ENCODE assay signal across 26 cellular contexts in the genomic region with DNA sequence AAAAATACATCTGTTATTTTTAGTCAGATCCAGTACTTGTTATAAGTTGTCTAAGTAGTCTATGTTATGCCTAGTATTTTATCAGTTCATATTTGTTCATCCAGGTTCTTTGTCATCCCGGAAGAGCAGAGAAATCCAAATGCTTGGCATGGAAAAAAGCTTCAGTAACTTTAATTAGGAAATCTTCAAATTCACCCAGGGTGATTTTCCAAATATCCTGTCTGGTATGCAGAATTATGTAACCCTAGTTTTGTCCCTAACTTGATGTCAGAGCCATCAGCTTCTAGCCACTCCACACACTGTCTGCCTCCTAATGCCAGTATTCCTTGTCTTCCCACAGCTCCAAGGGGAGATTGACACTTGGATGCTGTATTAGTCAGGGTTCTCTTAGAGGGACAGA.
"Had no signal": no experiment of that assay in that cellular context is flagged by ENCODE, and none has a peak within 500 bp of the region (broad histone marks: within the 10 kb centered on the region; RNA-seq: fewer than 3 reads in every experiment).

No MANE protein-coding gene starts in this region.

- H3K27ac Mint-ChIP-seq: activated B cell treated with CpG ODN at 0.5 μM for 24 hours; activated CD4-positive, alpha-beta T cell treated with anti-CD3 and anti-CD28 coated beads, Interleukin-2, amount 10 ng/mL, durations not matched to agents 24 days and 14 days; activated naive CD4-positive, alpha-beta T cell treated with anti-CD3 and anti-CD28 coated beads, Interleukin-2, amount 50 U/mL, for 72 hours; activated naive CD8-positive, alpha-beta T cell treated with anti-CD3 and anti-CD28 coated beads, Interleukin-2, amount 50 U/mL, for 24 hours; brain; T-helper 17 cell had no signal

- H3K36me3 ChIP-seq: ascending aorta, Peyer's patch had no signal

- H3K27me3 ChIP-seq: ascending aorta, Peyer's patch had no signal

- H3K9me3 ChIP-seq: ascending aorta, Peyer's patch had no signal

- H3K4me3 ChIP-seq: ascending aorta, Peyer's patch had no signal

- ATAC-seq: activated naive CD4-positive, alpha-beta T cell treated with anti-CD3 and anti-CD28 coated beads, Interleukin-2, amount 50 U/mL, for 72 hours; activated naive CD8-positive, alpha-beta T cell treated with anti-CD3 and anti-CD28 coated beads, Interleukin-2, amount 50 U/mL, for 24 hours; activated T-cell treated with anti-CD3 and anti-CD28 coated beads, Interleukin-2, amount 50 U/mL, for 4 hours; T-helper 17 cell had no signal

- H3K27me3 Mint-ChIP-seq: activated CD4-positive, alpha-beta T cell treated with anti-CD3 and anti-CD28 coated beads, Interleukin-2, amount 10 ng/mL, durations not matched to agents 24 days and 14 days; T-helper 17 cell had no signal

- DNase-seq: activated B cell treated with CpG ODN at 0.5 μM for 24 hours; activated CD4-positive, alpha-beta T cell treated with anti-CD3 and anti-CD28 coated beads for 1 hour; activated CD4-positive, alpha-beta T cell treated with anti-CD3 and anti-CD28 coated beads, Interleukin-2, amount 10 ng/mL, durations not matched to agents 24 days and 14 days; activated CD4-positive, alpha-beta T cell treated with anti-CD3 and anti-CD28 coated beads, Interleukin-2, amount 50 U/mL, for 48 hours; activated effector memory CD4-positive, alpha-beta T cell treated with anti-CD3 and anti-CD28 coated beads, Interleukin-2, amount 50 U/mL, for 16 hours; activated naive CD4-positive, alpha-beta T cell treated with Interleukin-2 at 50 U/mL for 16 hours; activated naive CD8-positive, alpha-beta T cell treated with anti-CD3 and anti-CD28 coated beads, Interleukin-2, amount 50 U/mL, for 24 hours; activated T-cell treated with anti-CD3 and anti-CD28 coated beads, Interleukin-2, amount 50 U/mL, for 4 hours; amniotic stem cell; Kasumi-1; KBM-7; NCI-H1417; NCI-H1930; NCI-H2107; NCI-H2171 treated with DMSO at 0.1 percent for 48 hours; NCI-H345; NCI-H510A; NCI-H526 treated with DMSO at 0.1 percent for 48 hours; NCI-H82; Peyer's patch; SIG-M5; T-helper 17 cell; T-helper 9 cell had no signal

- H3K9me3 Mint-ChIP-seq: activated B cell treated with CpG ODN at 0.5 μM for 24 hours; activated CD4-positive, alpha-beta T cell treated with anti-CD3 and anti-CD28 coated beads, Interleukin-2, amount 10 ng/mL, durations not matched to agents 24 days and 14 days had no signal

- H3K4me3 Mint-ChIP-seq: activated B cell treated with CpG ODN at 0.5 μM for 24 hours; activated CD4-positive, alpha-beta T cell treated with anti-CD3 and anti-CD28 coated beads, Interleukin-2, amount 10 ng/mL, durations not matched to agents 24 days and 14 days; activated naive CD8-positive, alpha-beta T cell treated with anti-CD3 and anti-CD28 coated beads, Interleukin-2, amount 50 U/mL, for 24 hours; activated T-cell treated with anti-CD3 and anti-CD28 coated beads, Interleukin-2, amount 50 U/mL, for 4 hours; brain; T-helper 17 cell had no signal

- H3K4me1 Mint-ChIP-seq: activated B cell treated with CpG ODN at 0.5 μM for 24 hours; activated CD4-positive, alpha-beta T cell treated with anti-CD3 and anti-CD28 coated beads, Interleukin-2, amount 10 ng/mL, durations not matched to agents 24 days and 14 days; activated naive CD8-positive, alpha-beta T cell treated with anti-CD3 and anti-CD28 coated beads, Interleukin-2, amount 50 U/mL, for 24 hours; brain; T-helper 17 cell had no signal

- H3K27ac ChIP-seq: ascending aorta, Peyer's patch had no signal

- H3K4me1 ChIP-seq: ascending aorta, Peyer's patch had no signal
